Comparison of ENCODE assay signal across 18 cellular contexts in genomic region chr1:164865385-164865784, GRCh38.
DNase-seq lines count a peak whose midpoint lies in the region; ATAC-seq and TF ChIP-seq lines count a peak whose summit lies in the region.
"Had no signal": no experiment of that assay in that cellular context is flagged by ENCODE, and none has a peak within 500 bp of the region (broad histone marks: within the 10 kb centered on the region; RNA-seq: fewer than 3 reads in every experiment).

No MANE protein-coding gene starts in this region.

- H3K4me1 ChIP-seq in heart left ventricle, result peaks cover 0 to 12% (median 0%) of the 10 kb centered on the region in 12 donors
- H3K4me1 ChIP-seq in left ventricle myocardium inferior, result peaks cover 12% of the 10 kb centered on the region
- peaks cover 0 to 8% (median 0%) of the 10 kb centered on the region in 9 donors for H3K4me1 ChIP-seq in heart right ventricle
- H3K4me1 ChIP-seq: A549; BLaER1 treated with 17β-estradiol and CSF1 and Interleukin-3, amounts not matched to agents 10 nM and 100 nM; Caco-2 had no signal

- H3K27ac ChIP-seq in heart left ventricle, result no peak overlapping the region
- H3K27ac ChIP-seq in left ventricle myocardium inferior (replicated peaks), result no peak overlapping the region
- H3K27ac ChIP-seq in heart right ventricle, result no peak overlapping the region
- H3K27ac ChIP-seq: 22Rv1; A549; BLaER1 treated with 17β-estradiol and CSF1 and Interleukin-3, amounts not matched to agents 10 nM and 100 nM; C4-2B had no signal

- WGBS in heart left ventricle, 4 donors, result 52 to 63% (median 60%) methylated on average over 4 of the region's 4 CpGs
- WGBS in heart right ventricle, 2 donors, result 45 to 53% methylated on average over 4 of the region's 4 CpGs

- TF ChIP-seq CTCF in heart left ventricle (IDR thresholded peaks at IDR 0.05) (no peak), left ventricle myocardium inferior (IDR thresholded peaks at IDR 0.05; ENCODE audit: borderline replicate concordance) (no peak), heart right ventricle (IDR thresholded peaks at IDR 0.05) (no peak)

- H3K27me3 ChIP-seq in heart left ventricle (no peaks in the 10 kb centered on the region), left ventricle myocardium inferior (ENCODE audit: low read depth) (no peaks in the 10 kb centered on the region), heart right ventricle (no peaks in the 10 kb centered on the region)
- H3K27me3 ChIP-seq: BLaER1 treated with 17β-estradiol and CSF1 and Interleukin-3, amounts not matched to agents 10 nM and 100 nM had no signal

- H3K36me3 ChIP-seq in heart left ventricle (no peaks in the 10 kb centered on the region), left ventricle myocardium inferior (no peaks in the 10 kb centered on the region), heart right ventricle (no peaks in the 10 kb centered on the region)
- H3K36me3 ChIP-seq: BLaER1 treated with 17β-estradiol and CSF1 and Interleukin-3, amounts not matched to agents 10 nM and 100 nM had no signal

- DNase-seq in Right ventricle myocardium inferior (ENCODE audit: missing footprints) (no peak), cardiac septum (ENCODE audit: low spot score) (no peak), heart left ventricle (no peak), left ventricle myocardium inferior (no peak), heart right ventricle (no peak), NCI-H1694 (lab: John Stamatoyannopoulos, UW) (no peak)
- DNase-seq in stimulated activated CD8-positive, alpha-beta memory T cell treated with anti-CD3 and anti-CD28 coated beads, Interleukin-4, amount 100 ng/mL, for 48 hours, result no peak
- DNase-seq: AML-193; Caco-2; Calu3; CD4-positive, alpha-beta T cell; CD8-positive, alpha-beta T cell; DMS79 treated with DMSO at 0.1 percent for 48 hours; GF-D8 had no signal

- H3K9me3 ChIP-seq in heart left ventricle, result peaks cover 0 to 4% (median 0%) of the 10 kb centered on the region in 12 donors
- H3K9me3 ChIP-seq in left ventricle myocardium inferior (replicated peaks), result no peaks in the 10 kb centered on the region
- peaks cover 0 to 3% (median 0%) of the 10 kb centered on the region in 11 donors for H3K9me3 ChIP-seq in heart right ventricle
- H3K9me3 ChIP-seq: A549; BLaER1 treated with 17β-estradiol and CSF1 and Interleukin-3, amounts not matched to agents 10 nM and 100 nM; Caco-2 had no signal

- peak; percentile 53 for ATAC-seq in Right ventricle myocardium inferior
- peak in 3 of 4 donors; percentile 28 to 33 (median 31) for ATAC-seq in heart left ventricle
- ATAC-seq in heart right ventricle, result peak in 5 of 8 donors; percentile 12 to 58 (median 39)
- ATAC-seq: A549; CD8-positive, alpha-beta T cell had no signal

- H3K4me3 ChIP-seq in heart left ventricle (no peak overlapping the region), left ventricle myocardium inferior (no peak overlapping the region), heart right ventricle (no peak overlapping the region)
- H3K4me3 ChIP-seq: A549; BLaER1 treated with 17β-estradiol and CSF1 and Interleukin-3, amounts not matched to agents 10 nM and 100 nM had no signal

- no peak for TF ChIP-seq POLR2A in heart left ventricle (IDR thresholded peaks at IDR 0.05)

- intact Hi-C loops in Right ventricle myocardium inferior (cut with DNase I), result no loop called here
- intact Hi-C loops in cardiac septum (cut with DNase I), result no loop called here
- intact Hi-C loops in heart left ventricle (cut with DNase I), result loop anchor here in 1 of 10 donors (5.0 kb wide), 1 partner anchor 47 kb away; no protein-coding TSS in a partner anchor
- intact Hi-C loops in left ventricle myocardium inferior (cut with micrococcal nuclease), result no loop called here
- intact Hi-C loops in heart right ventricle (cut with DNase I), result no loop called here
